ENCODE assay signal across 8 cellular contexts in genomic region chr6:30672445-30673253, GRCh38. TPM values are rescaled to one million over a fixed set of nuclear protein-coding genes. Genes with fewer than 3 reads are reported as not detected.
A peak's percentile ranks its signal among the peaks of the same experiment; 100 is the strongest.
DNase-seq lines count a peak whose midpoint lies in the region; ATAC-seq and TF ChIP-seq lines count a peak whose summit lies in the region.

DHX16 (minus strand) TSS chr6:30673006; CDS start chr6:30672841, 165 bp downstream.

- H3K27me3 ChIP-seq in A673 (replicated peaks; ENCODE audit: insufficient read depth, low read depth, low read length, poor library complexity): no peaks in the 10 kb centered on the region
- H3K27me3 ChIP-seq in spleen (replicated peaks in 1 of 7): no peaks in the 10 kb centered on the region

- POLR2A ChIA-PET in A673 (lab: Charles Lee; ENCODE audit: low non-redundant PET) (interaction anchor here (0.7 kb wide), 1 partner anchor 128 kb away, joined by 5 read pairs; no protein-coding TSS in a partner anchor), activated B cell treated with CpG ODN at 0.5 μM for 24 hours (lab: Charles Lee) (interaction anchor here (0.7 to 15.3 kb wide), 16 partner anchors 9 to 212 kb away, joined by 3 to 697 read pairs (median 3); partner anchors contain the start of genes ABCF1, DDR1, MDC1 and MRPS18B)

- peak within 1 kb of the TSS; percentile 87 for H3K4me3 ChIP-seq in A673 (ENCODE audit: low read depth, low read length, poor library complexity, severe bottlenecking)
- peak within 1 kb of the TSS; percentile 88 to 100 (median 97) for H3K4me3 ChIP-seq in spleen

- ATAC-seq in HG03108 (IDR thresholded peaks at IDR 0.05; ENCODE audit: unreplicated experiment) (peak; percentile 61), activated B cell treated with CpG ODN at 0.5 μM for 24 hours (ENCODE audit: low read depth) (peak; percentile 88)

- H3K27ac ChIP-seq in A673 (ENCODE audit: low read depth, low read length, poor library complexity, severe bottlenecking) (peak within 1 kb of the TSS; percentile 61), caudate nucleus (ENCODE audit: low read depth, low read length) (peak within 1 kb of the TSS; percentile 64), spleen (peak within 1 kb of the TSS; percentile 40 to 93 (median 86))

- peak; percentile 96 for TF ChIP-seq CTCF in A673 (conservative IDR thresholded peaks at IDR 0.05; ENCODE audit: low read depth, low read length)
- peak; percentile 51 for TF ChIP-seq CTCF in activated B cell treated with CpG ODN at 0.5 μM for 24 hours (IDR thresholded peaks at IDR 0.05)
- TF ChIP-seq CTCF in spleen (IDR thresholded peaks at IDR 0.05 in 8 of 11, conservative IDR thresholded peaks at IDR 0.05 in 3 of 11): peak; percentile 80 to 95 (median 89)

- peak; percentile 82 for TF ChIP-seq POLR2A in GM18526 (IDR thresholded peaks at IDR 0.05; ENCODE audit: extremely low read depth, insufficient read length)
- peak in 2 of 3 donors; percentile 20 to 34 for TF ChIP-seq POLR2A in spleen (IDR thresholded peaks at IDR 0.05)

- H3K9me3 ChIP-seq in A673 (ENCODE audit: low read depth, low read length, poor library complexity, severe bottlenecking): no peaks in the 10 kb centered on the region
- H3K9me3 ChIP-seq in spleen: no peaks in the 10 kb centered on the region

- H3K4me1 Mint-ChIP-seq in activated B cell treated with CpG ODN at 0.5 μM for 24 hours: peaks cover 42% of the 10 kb centered on the region

- intact Hi-C loops in A673 (cut with micrococcal nuclease; ENCODE audit: unreplicated experiment) (loop anchor here (10.0 kb wide), 1 partner anchor 188 kb away; the partner anchor contains the start of gene HLA-E), activated B cell treated with CpG ODN at 0.5 μM for 24 hours (cut with micrococcal nuclease) (loop anchor here (1.0 to 10.0 kb wide), 9 partner anchors 10 to 218 kb away; partner anchors contain the start of genes ATAT1, C6orf136, GNL1 and MRPS18B), spleen (cut with DNase I; ENCODE audit: low total_unique reads) (loop anchor here (10.0 kb wide), 1 partner anchor 188 kb away; the partner anchor contains the start of gene HLA-E)

- H3K4me3 Mint-ChIP-seq in activated B cell treated with CpG ODN at 0.5 μM for 24 hours: peak within 1 kb of the TSS; percentile 91

- BruUV-seq in A673 (replicated peaks; lab: Mats Ljungman, UMichigan): TSS peak; percentile 59

- peak; percentile 98 for DNase-seq in A673 (ENCODE audit: low spot score)
- DNase-seq in NCI-H2227 treated with DMSO at 0.1 percent for 48 hours (lab: John Stamatoyannopoulos, UW): peak; percentile 96
- DNase-seq in activated B cell treated with CpG ODN at 0.5 μM for 24 hours: peak; percentile 80
- peak in 58 of 61 donors; percentile 26 to 92 (median 80) for DNase-seq in caudate nucleus (lab: John Stamatoyannopoulos, UW)
- peak; percentile 98 for DNase-seq in inferior parietal cortex (ENCODE audit: extremely low spot score)
- peak; percentile 95 for DNase-seq in spleen

- H3K36me3 ChIP-seq in A673 (ENCODE audit: insufficient read depth, low read length, poor library complexity, severe bottlenecking): peaks cover 30% of the 10 kb centered on the region
- peaks cover 7 to 57% (median 49%) of the 10 kb centered on the region in 6 donors for H3K36me3 ChIP-seq in spleen

- H3K27ac Mint-ChIP-seq in activated B cell treated with CpG ODN at 0.5 μM for 24 hours: peak within 1 kb of the TSS; percentile 84

- WGBS in spleen, 5 donors: 0 to 1% (median 1%) methylated on average over 36 to 57 of the region's 57 CpGs

- H3K4me1 ChIP-seq in A673 (ENCODE audit: insufficient read depth, low read length, poor library complexity, severe bottlenecking) (peaks cover 7% of the 10 kb centered on the region), spleen (peaks cover 11 to 58% (median 31%) of the 10 kb centered on the region in 6 donors)

- no peaks in the 10 kb centered on the region for H3K27me3 Mint-ChIP-seq in activated B cell treated with CpG ODN at 0.5 μM for 24 hours

- H3K36me3 Mint-ChIP-seq in activated B cell treated with CpG ODN at 0.5 μM for 24 hours (ENCODE audit: low read depth): peaks cover 51% of the 10 kb centered on the region

- H3K9me3 Mint-ChIP-seq in activated B cell treated with CpG ODN at 0.5 μM for 24 hours: no peaks in the 10 kb centered on the region

- CTCF ChIA-PET in A673 (lab: Charles Lee) (interaction anchor here (0.5 to 1.0 kb wide), 3 partner anchors 42 to 407 kb away, joined by 3 to 4 read pairs (median 3); no protein-coding TSS in a partner anchor), activated B cell treated with CpG ODN at 0.5 μM for 24 hours (lab: Charles Lee) (interaction anchor here (0.7 to 15.7 kb wide), 11 partner anchors 9 to 191 kb away, joined by 3 to 576 read pairs (median 5); partner anchors contain the start of genes ATAT1 and TUBB)

RNA-seq across cellular contexts. Expression of gene DHX16, which starts in this region (rescaled TPM):
- total RNA-seq in A673 (2021) (44.7 and 46.4 TPM in 2 replicates), activated B cell treated with CpG ODN at 0.5 μM for 24 hours (42.3 and 50.4 TPM in 2 replicates), spleen (10 to 100 TPM; 30.0 to 39.6 (median 35.4) TPM)
- 10 to 100 TPM; 21.7 to 39.7 (median 33.8) TPM for polyA plus RNA-seq in spleen

Comparison
In these comparisons a context has a peak if more than half of its experiments do, and no peak if none do; other contexts are left out.
1. Peak in every context shown above with its lines: DNase-seq, ATAC-seq, H3K4me3 ChIP-seq and H3K27ac ChIP-seq.